ENCODE assay signal across 12 cellular contexts in genomic region chr3:106068795-106069194, GRCh38.
DNase-seq lines count a peak whose midpoint lies in the region; ATAC-seq lines count a peak whose summit lies in the region.
"Had no signal": no experiment of that assay in that cellular context is flagged by ENCODE, and none has a peak within 500 bp of the region (broad histone marks: within the 10 kb centered on the region; RNA-seq: fewer than 3 reads in every experiment).

No MANE protein-coding gene starts in this region.

- no peak overlapping the region for H3K4me3 ChIP-seq in aorta (ENCODE audit: low read length in 2 of 2)
- H3K4me3 ChIP-seq: BLaER1 treated with 17β-estradiol and CSF1 and Interleukin-3, amounts not matched to agents 10 nM and 100 nM had no signal

- no peaks in the 10 kb centered on the region for H3K27me3 ChIP-seq in aorta (ENCODE audit: control insufficient read depth in 1 of 2, insufficient read depth in 2 of 2, low read length in 1 of 2)
- H3K27me3 ChIP-seq: BLaER1 treated with 17β-estradiol and CSF1 and Interleukin-3, amounts not matched to agents 10 nM and 100 nM had no signal

- no peaks in the 10 kb centered on the region for H3K36me3 ChIP-seq in aorta (ENCODE audit: control insufficient read depth in 1 of 2, insufficient read depth in 2 of 2, low read length in 1 of 2)
- H3K36me3 ChIP-seq: BLaER1 treated with 17β-estradiol and CSF1 and Interleukin-3, amounts not matched to agents 10 nM and 100 nM had no signal

- peak overlapping the region in 1 of 2 donors; percentile 63 for H3K27ac ChIP-seq in aorta (ENCODE audit: low read depth in 1 of 2, low read length in 2 of 2)
- H3K27ac ChIP-seq: BLaER1 treated with 17β-estradiol and CSF1 and Interleukin-3, amounts not matched to agents 10 nM and 100 nM had no signal

- no peaks in the 10 kb centered on the region for H3K9me3 Mint-ChIP-seq in effector memory CD8-positive, alpha-beta T cell

- peak overlapping the region; percentile 84 to 92 for H3K27ac Mint-ChIP-seq in effector memory CD8-positive, alpha-beta T cell

- intact Hi-C loops in aorta (cut with DNase I), result loop anchor here in 1 of 2 donors (10.0 kb wide), 1 partner anchor 84 kb away; no protein-coding TSS in a partner anchor

- DNase-seq in stimulated activated CD4-positive, alpha-beta T cell treated with anti-CD3 and anti-CD28 coated beads, Interleukin-4, amount 100 ng/mL, for 24 hours, result peak; percentile 10
- DNase-seq in stimulated activated CD4-positive, alpha-beta T cell treated with anti-CD3 and anti-CD28 coated beads, Interleukin-2, amount 100 ng/mL, for 48 hours, result no peak
- DNase-seq in effector memory CD8-positive, alpha-beta T cell, result peak; percentile 2 to 19 (median 9)
- no peak for DNase-seq in aorta
- DNase-seq in NCI-H510A (lab: John Stamatoyannopoulos, UW), result no peak
- DNase-seq in activated CD8-positive, alpha-beta memory T cell treated with anti-CD3 and anti-CD28 coated beads, Interleukin-2, amount 50 U/mL, for 4 hours, result no peak
- DNase-seq in foreskin melanocyte, result no peak
- DNase-seq: activated CD4-positive, CD25-positive, alpha-beta regulatory T cell; midbrain; stimulated activated CD4-positive, alpha-beta T cell treated with anti-CD3 and anti-CD28 coated beads, Interleukin-4, amount 100 ng/mL, for 4 hours had no signal

- no peaks in the 10 kb centered on the region for H3K9me3 ChIP-seq in aorta (ENCODE audit: control insufficient read depth, low read length)

- H3K36me3 Mint-ChIP-seq in effector memory CD8-positive, alpha-beta T cell (ENCODE audit: insufficient read depth), result no peaks in the 10 kb centered on the region

- no peaks in the 10 kb centered on the region for H3K4me1 ChIP-seq in aorta (ENCODE audit: control insufficient read depth in 1 of 2, insufficient read depth in 2 of 2, low read length in 2 of 2)
- H3K4me1 ChIP-seq: BLaER1 treated with 17β-estradiol and CSF1 and Interleukin-3, amounts not matched to agents 10 nM and 100 nM had no signal

- 58 to 72% methylated on average over 2 of the region's 2 CpGs for WGBS in aorta, 2 donors

- H3K4me3 Mint-ChIP-seq in effector memory CD8-positive, alpha-beta T cell, result peak overlapping the region; percentile 41 to 67

- H3K4me1 Mint-ChIP-seq in effector memory CD8-positive, alpha-beta T cell (ENCODE audit: low read depth in 2 of 2), result peaks cover 5 to 18% of the 10 kb centered on the region in 2 donors

- H3K27me3 Mint-ChIP-seq in effector memory CD8-positive, alpha-beta T cell, result no peaks in the 10 kb centered on the region

- ATAC-seq in HG03135 (IDR thresholded peaks at IDR 0.05; ENCODE audit: unreplicated experiment), result peak; percentile 84
- peak; percentile 97 for ATAC-seq in effector memory CD8-positive, alpha-beta T cell (replicated peaks)
- peak; percentile 80 for ATAC-seq in aorta (ENCODE audit: low FRiP score)

Comparison
In these comparisons a context has a peak if more than half of its experiments do, and no peak if none do; other contexts are left out.
1. DNase-seq: peak in stimulated activated CD4-positive, alpha-beta T cell treated with anti-CD3 and anti-CD28 coated beads, Interleukin-4, amount 100 ng/mL, for 24 hours (single experiment) and effector memory CD8-positive, alpha-beta T cell (3 of 3); none in stimulated activated CD4-positive, alpha-beta T cell treated with anti-CD3 and anti-CD28 coated beads, Interleukin-2, amount 100 ng/mL, for 48 hours (0 of 2), aorta (0 of 2), NCI-H510A (single experiment), activated CD8-positive, alpha-beta memory T cell treated with anti-CD3 and anti-CD28 coated beads, Interleukin-2, amount 50 U/mL, for 4 hours (single experiment) and foreskin melanocyte (single experiment).
2. Peak in every context shown above with its lines, with median percentiles within 50 percentile points of each other: ATAC-seq.